ENCODE assay signal across 9 cellular contexts in genomic region chr1:40258445-40258769, GRCh38. TPM values are rescaled to one million over a fixed set of nuclear protein-coding genes. Genes with fewer than 3 reads are reported as not detected.
DNase-seq lines count a peak whose midpoint lies in the region; ATAC-seq, FAIRE-seq and TF ChIP-seq lines count a peak whose summit lies in the region.
"Had no signal": no experiment of that assay in that cellular context is flagged by ENCODE, and none has a peak within 500 bp of the region (broad histone marks: within the 10 kb centered on the region; RNA-seq: fewer than 3 reads in every experiment).

No MANE protein-coding gene starts in this region.

- H3K4me1 ChIP-seq in ACC112 (ENCODE audit: control insufficient read depth, insufficient read depth, low read length, unreplicated experiment) = peaks cover 22% of the 10 kb centered on the region
- H3K4me1 ChIP-seq in urinary bladder (ENCODE audit: insufficient read depth) = no peaks in the 10 kb centered on the region

- peaks cover 26% of the 10 kb centered on the region for H3K36me3 ChIP-seq in ACC112 (ENCODE audit: insufficient read depth, low read length)
- H3K36me3 ChIP-seq in urinary bladder (ENCODE audit: insufficient read depth) = no peaks in the 10 kb centered on the region

- H3K4me3 ChIP-seq in ACC112 (ENCODE audit: low read depth, low read length) (peak overlapping the region; percentile 90), HFF-Myc (replicated peaks; ENCODE audit: low read depth, low read length) (peak overlapping the region; percentile 98), astrocyte of the cerebellum (ENCODE audit: low read depth, low read length) (peak overlapping the region; percentile 97), lower leg skin (ENCODE audit: low read depth, poor library complexity, severe bottlenecking) (peak overlapping the region; percentile 77), urinary bladder (ENCODE audit: low read depth, low read length) (peak overlapping the region; percentile 84)

- no peak for FAIRE-seq in D721Med (lab: Jason Lieb, UNC)

- peak overlapping the region; percentile 62 for H2AFZ ChIP-seq in ACC112 (ENCODE audit: low read length, unreplicated experiment)

- DNase-seq in HFF-Myc (ENCODE audit: extremely low read depth, low read depth) (no peak), astrocyte of the cerebellum (ENCODE audit: low read depth) (no peak), lower leg skin (ENCODE audit: low spot score in 2 of 2) (no peak), NCI-H1436 (lab: John Stamatoyannopoulos, UW) (no peak), D721Med (ENCODE audit: insufficient read length, low spot score) (no peak)

- no peak for ATAC-seq in GM21447 (IDR thresholded peaks at IDR 0.05; ENCODE audit: unreplicated experiment)

- 0 to 1% methylated on average over 10 of the region's 10 CpGs for WGBS in lower leg skin, 2 donors
- WGBS in urinary bladder = 0% methylated on average over 10 of the region's 10 CpGs

- no peak for TF ChIP-seq POLR2A in lower leg skin (IDR thresholded peaks at IDR 0.05)

- no peaks in the 10 kb centered on the region for H3K27me3 ChIP-seq in ACC112 (ENCODE audit: insufficient read depth, low read length)

- intact Hi-C loops in lower leg skin (cut with DNase I; ENCODE audit: low total_unique reads) = no loop called here

- H3K27ac ChIP-seq in ACC112 (ENCODE audit: low read depth, low read length) (peak overlapping the region; percentile 59), urinary bladder (ENCODE audit: low read depth) (no peak overlapping the region)

- peaks cover 60% of the 10 kb centered on the region for H3K79me2 ChIP-seq in ACC112 (ENCODE audit: control insufficient read depth, insufficient read depth, low read length, unreplicated experiment)

- TF ChIP-seq CTCF in HFF-Myc (IDR thresholded peaks at IDR 0.05; ENCODE audit: low read depth, low read length, missing control alignments) (no peak), astrocyte of the cerebellum (IDR thresholded peaks at IDR 0.05; ENCODE audit: low read depth, low read length, missing control alignments) (no peak), lower leg skin (IDR thresholded peaks at IDR 0.05) (no peak), D721Med (IDR thresholded peaks at IDR 0.05; ENCODE audit: insufficient read depth, missing control alignments) (no peak)

- in situ Hi-C loops in astrocyte of the cerebellum (cut with HindIII; ENCODE audit: low sequenced_read_pairs) = no loop called here

RNA-seq across cellular contexts. Expression of gene ZMPSTE24, which starts 0.4 kb away (rescaled TPM):
- total RNA-seq in lower leg skin = 10 to 100 TPM; 14.9 to 29.8 (median 27.4) TPM
- total RNA-seq in urinary bladder = 67.8 TPM
- 32.3 TPM for polyA plus RNA-seq in urinary bladder

RNA-seq across cellular contexts. Expression of gene TMCO2, which starts 10.7 kb away (rescaled TPM):
- total RNA-seq in lower leg skin (not detected), urinary bladder (not detected)
- polyA plus RNA-seq in urinary bladder = not detected
- total RNA-seq: lung microvascular endothelial cell had no signal

RNA-seq across cellular contexts. Expression of gene COL9A2, which starts 58.7 kb away (rescaled TPM):
- 1 to 10 TPM; 2.4 to 8.7 (median 4.3) TPM for total RNA-seq in lower leg skin
- 8.7 TPM for total RNA-seq in urinary bladder
- 11.2 TPM for polyA plus RNA-seq in urinary bladder
